Comparison of ENCODE assay signal across 10 cellular contexts in genomic region chr7:99949645-99950228, GRCh38. TPM values are rescaled to one million over a fixed set of nuclear protein-coding genes. Genes with fewer than 3 reads are reported as not detected.
A peak's percentile ranks its signal among the peaks of the same experiment; 100 is the strongest.
DNase-seq lines count a peak whose midpoint lies in the region; ATAC-seq, FAIRE-seq and TF ChIP-seq lines count a peak whose summit lies in the region.
"Had no signal": no experiment of that assay in that cellular context is flagged by ENCODE, and none has a peak within 500 bp of the region (broad histone marks: within the 10 kb centered on the region; RNA-seq: fewer than 3 reads in every experiment).

No MANE protein-coding gene starts in this region.

- H3K9ac ChIP-seq in Karpas-422 (ENCODE audit: low read length), result no peak overlapping the region
- H3K9ac ChIP-seq in neuronal stem cell (ENCODE audit: low read depth, low read length, poor library complexity), result no peak overlapping the region

- TF ChIP-seq CTCF in D721Med (IDR thresholded peaks at IDR 0.05; ENCODE audit: insufficient read depth, missing control alignments), result peak; percentile 11
- peak; percentile 13 for TF ChIP-seq CTCF in lung (IDR thresholded peaks at IDR 0.05; ENCODE audit: control extremely low read depth, extremely low read depth)

- DNase-seq in D721Med (ENCODE audit: insufficient read length, low spot score) (no peak), Karpas-422 (peak; percentile 80), astrocyte of the hippocampus (ENCODE audit: low read depth, low spot score) (peak; percentile 4), lung (ENCODE audit: low spot score) (no peak), NCI-H1417 treated with DMSO at 0.1 percent for 48 hours (lab: John Stamatoyannopoulos, UW) (no peak), KG1 (lab: John Stamatoyannopoulos, UW) (no peak), neuronal stem cell (ENCODE audit: low spot score) (no peak), A172 (ENCODE audit: low spot score) (no peak)
- DNase-seq: activated naive CD4-positive, alpha-beta T cell treated with anti-CD3 and anti-CD28 coated beads, Interleukin-2, amount 50 U/mL, for 16 hours; glutamatergic neuron had no signal

- H2AK5ac ChIP-seq in neuronal stem cell (ENCODE audit: low read depth, low read length), result no peak overlapping the region

- peak overlapping the region; percentile 62 for H3K27ac ChIP-seq in Karpas-422 (ENCODE audit: low read length)
- no peak overlapping the region for H3K27ac ChIP-seq in lung (ENCODE audit: low read depth in 1 of 2, low read length in 1 of 2)
- no peak overlapping the region for H3K27ac ChIP-seq in neuronal stem cell (replicated peaks; ENCODE audit: low read length)

- H3K4me2 ChIP-seq in Karpas-422 (ENCODE audit: low read depth, low read length, poor library complexity, severe bottlenecking) (peak overlapping the region; percentile 44), neuronal stem cell (ENCODE audit: insufficient read depth, low read length, poor library complexity, severe bottlenecking) (no peak overlapping the region)

- H2AFZ ChIP-seq in Karpas-422 (ENCODE audit: low read length) (no peak overlapping the region), neuronal stem cell (ENCODE audit: low read length) (no peak overlapping the region)

- H2BK12ac ChIP-seq in neuronal stem cell (ENCODE audit: low read length), result no peak overlapping the region

- H2BK120ac ChIP-seq in neuronal stem cell (ENCODE audit: low read depth, low read length), result no peak overlapping the region

- H3K36me3 ChIP-seq in Karpas-422 (ENCODE audit: insufficient read depth, low read length) (no peaks in the 10 kb centered on the region; the same call in 1 of the 2 replicates), lung (ENCODE audit: control insufficient read depth in 2 of 2, insufficient read depth in 2 of 2, low read length in 2 of 2) (no peaks in the 10 kb centered on the region), neuronal stem cell (replicated peaks in 1 of 2; ENCODE audit: control insufficient read depth in 2 of 2, insufficient read depth in 2 of 2, low read length in 2 of 2) (no peaks in the 10 kb centered on the region)

- H3K4me3 ChIP-seq in Karpas-422 (ENCODE audit: low read length) (peak overlapping the region; percentile 6; the same call in 1 of the 2 replicates), lung (no peak overlapping the region), neuronal stem cell (ENCODE audit: low read length in 2 of 2) (no peak overlapping the region)

- WGBS in lung, 2 donors, result 47 to 49% methylated on average over 3 of the region's 3 CpGs
- WGBS in neuronal stem cell (ENCODE audit: extremely low coverage in 2 of 2, insufficient read length in 2 of 2, insufficient replicate concordance in 1 of 2), 2 donors, result no CpG with 5 or more reads among the region's 3 CpGs

- no peaks in the 10 kb centered on the region for H4K20me1 ChIP-seq in Karpas-422 (ENCODE audit: insufficient read depth, low read depth, low read length)

- no peak overlapping the region for H3K4ac ChIP-seq in neuronal stem cell (ENCODE audit: low read length)

- H4K8ac ChIP-seq in neuronal stem cell (ENCODE audit: low read depth, low read length), result no peak overlapping the region

- H3K79me1 ChIP-seq in neuronal stem cell (ENCODE audit: low read depth, low read length), result no peaks in the 10 kb centered on the region

- H3K9me3 ChIP-seq in Karpas-422 (ENCODE audit: low read length), result 0 out of 2 replicates have a peak, but pooled peaks cover 3% of the 10 kb centered on the region
- H3K9me3 ChIP-seq in lung (ENCODE audit: control insufficient read depth in 2 of 2, insufficient read depth in 1 of 2, low read length in 1 of 2), result peaks cover 0 to 3% of the 10 kb centered on the region in 2 donors
- no peaks in the 10 kb centered on the region for H3K9me3 ChIP-seq in neuronal stem cell (replicated peaks in 1 of 2; ENCODE audit: control insufficient read depth in 2 of 2, insufficient read depth in 1 of 2, low read depth in 1 of 2, low read length in 2 of 2)

- no peak overlapping the region for H3K14ac ChIP-seq in neuronal stem cell (ENCODE audit: low read length)

- no peak for ATAC-seq in lung (ENCODE audit: insufficient read depth, low FRiP score)

- no peak overlapping the region for H3K18ac ChIP-seq in neuronal stem cell (ENCODE audit: low read length)

- no peaks in the 10 kb centered on the region for H3K79me2 ChIP-seq in Karpas-422 (ENCODE audit: low read length)

- H3K4me1 ChIP-seq in Karpas-422 (ENCODE audit: low read length), result peaks cover 41% of the 10 kb centered on the region
- H3K4me1 ChIP-seq in lung (ENCODE audit: control insufficient read depth in 2 of 2, insufficient read depth in 2 of 2, low read length in 2 of 2), result no peaks in the 10 kb centered on the region
- no peaks in the 10 kb centered on the region for H3K4me1 ChIP-seq in neuronal stem cell (ENCODE audit: control insufficient read depth in 2 of 2, insufficient read depth in 1 of 2, low read depth in 1 of 2, low read length in 2 of 2)

- no peak overlapping the region for H2BK15ac ChIP-seq in neuronal stem cell (ENCODE audit: low read length)

- no peaks in the 10 kb centered on the region for H3K27me3 ChIP-seq in Karpas-422 (ENCODE audit: low read length)
- no peaks in the 10 kb centered on the region for H3K27me3 ChIP-seq in lung (ENCODE audit: control insufficient read depth, insufficient read depth)
- no peaks in the 10 kb centered on the region for H3K27me3 ChIP-seq in neuronal stem cell (ENCODE audit: control insufficient read depth in 3 of 3, insufficient read depth in 3 of 3, low read depth in 1 of 3, low read length in 3 of 3)

- H3K23ac ChIP-seq in neuronal stem cell (ENCODE audit: low read depth, low read length, poor library complexity), result no peak overlapping the region

- no peaks in the 10 kb centered on the region for H3K9me2 ChIP-seq in Karpas-422 (replicated peaks; ENCODE audit: insufficient read depth, low read length)

- FAIRE-seq in D721Med (lab: Jason Lieb, UNC), result no peak

- no peak overlapping the region for H4K91ac ChIP-seq in neuronal stem cell (ENCODE audit: low read depth, low read length, poor library complexity)

- H2BK5ac ChIP-seq in neuronal stem cell (ENCODE audit: low read length), result no peak overlapping the region

RNA-seq across cellular contexts. Expression of gene GJC3, which starts 20.3 kb away (rescaled TPM):
- total RNA-seq in Karpas-422 (2014; rRNA removed; shearing (Covaris generic); ENCODE audit: low replicate concordance), result 0.47 TPM in 1 of 2 replicates, not detected in the other
- total RNA-seq in lung, result under 1 TPM in 1 of 2 donors, not detected in 1; 0.31 TPM
- polyA plus RNA-seq in lung, result under 1 TPM; 0.07 to 0.22 TPM
- 0.15 TPM for polyA plus RNA-seq in neuronal stem cell (2013, experiment 1 of 2)
- 0.32 TPM for polyA plus RNA-seq in neuronal stem cell (2013, experiment 2 of 2)
- not detected in 2 replicates for total RNA-seq in A172 (2014; rRNA removed; shearing (Covaris generic))

RNA-seq across cellular contexts. Expression of gene AZGP1, which starts 26.1 kb away (rescaled TPM):
- total RNA-seq in Karpas-422 (2014; rRNA removed; shearing (Covaris generic); ENCODE audit: low replicate concordance), result 1.0 and 2.0 TPM in 2 replicates
- 10 to 100 TPM in 1 of 2 donors, 1 to 10 TPM in 1; 4.1 to 52.8 TPM for total RNA-seq in lung
- 10 to 100 TPM in 1 of 2 donors, 1 to 10 TPM in 1; 4.2 to 82.8 TPM for polyA plus RNA-seq in lung
- polyA plus RNA-seq in neuronal stem cell (2013, experiment 1 of 2), result not detected
- not detected for polyA plus RNA-seq in neuronal stem cell (2013, experiment 2 of 2)
- total RNA-seq in A172 (2014; rRNA removed; shearing (Covaris generic)), result not detected in 2 replicates

RNA-seq across cellular contexts. Expression of gene TRIM4, which starts 30.4 kb away (rescaled TPM):
- total RNA-seq in Karpas-422 (2014; rRNA removed; shearing (Covaris generic); ENCODE audit: low replicate concordance), result 20.9 and 25.2 TPM in 2 replicates
- total RNA-seq in lung, result 10 to 100 TPM; 26.4 to 34.3 TPM
- polyA plus RNA-seq in lung, result 10 to 100 TPM; 14.0 to 17.0 TPM
- 1.4 TPM for polyA plus RNA-seq in neuronal stem cell (2013, experiment 1 of 2)
- 1.4 TPM for polyA plus RNA-seq in neuronal stem cell (2013, experiment 2 of 2)
- 11.1 and 12.7 TPM in 2 replicates for total RNA-seq in A172 (2014; rRNA removed; shearing (Covaris generic))

Comparison
In these comparisons a context has a peak if more than half of its experiments do, and no peak if none do; other contexts are left out.
1. DNase-seq: peak in Karpas-422 (single experiment) and astrocyte of the hippocampus (single experiment); none in D721Med (single experiment), lung (single experiment), NCI-H1417 treated with DMSO at 0.1 percent for 48 hours (single experiment), KG1 (single experiment), neuronal stem cell (single experiment) and A172 (single experiment).